Comparison of ENCODE assay signal across 10 cellular contexts in genomic region chr5:111461261-111461671, GRCh38. TPM values are rescaled to one million over a fixed set of nuclear protein-coding genes. Genes with fewer than 3 reads are reported as not detected.
DNase-seq lines count a peak whose midpoint lies in the region; ATAC-seq, FAIRE-seq and TF ChIP-seq lines count a peak whose summit lies in the region.
"Had no signal": no experiment of that assay in that cellular context is flagged by ENCODE, and none has a peak within 500 bp of the region (broad histone marks: within the 10 kb centered on the region; RNA-seq: fewer than 3 reads in every experiment).

No MANE protein-coding gene starts in this region.

- no peak for FAIRE-seq in A549 (lab: Jason Lieb, UNC)
- FAIRE-seq: TTC549 had no signal

- intact Hi-C loops in Calu3 (cut with micrococcal nuclease; ENCODE audit: unreplicated experiment): no loop called here
- intact Hi-C loops in heart left ventricle (cut with DNase I): no loop called here

- H3K4me3 ChIP-seq in A549 (no peak overlapping the region), OCI-LY1 (ENCODE audit: low read depth, low read length, poor library complexity, severe bottlenecking) (no peak overlapping the region), foreskin fibroblast (ENCODE audit: low read depth in 1 of 2, low read length in 2 of 2) (no peak overlapping the region), heart left ventricle (no peak overlapping the region)

- H2AFZ ChIP-seq in OCI-LY1 (ENCODE audit: low read length): no peak overlapping the region

- no peaks in the 10 kb centered on the region for H3F3A ChIP-seq in OCI-LY1 (ENCODE audit: insufficient read depth, low read length)

- TF ChIP-seq EP300 in A549 (IDR thresholded peaks at IDR 0.05): no peak

- H4K20me1 ChIP-seq in OCI-LY1 (ENCODE audit: insufficient read depth, low read length): no peaks in the 10 kb centered on the region

- H3K4me2 ChIP-seq in A549 (no peak overlapping the region), OCI-LY1 (ENCODE audit: low read length) (no peak overlapping the region)

- H3K27me3 ChIP-seq in OCI-LY1 (ENCODE audit: insufficient read depth, low read length): no peaks in the 10 kb centered on the region
- no peaks in the 10 kb centered on the region for H3K27me3 ChIP-seq in heart left ventricle

- WGBS in A549 (ENCODE audit: missing lambda C conversion rate): 17% methylated on average over 2 of the region's 2 CpGs
- 31 to 50% (median 42%) methylated on average over 2 of the region's 2 CpGs for WGBS in heart left ventricle, 4 donors

- H3K79me2 ChIP-seq in OCI-LY1 (ENCODE audit: insufficient read depth, low read length): no peaks in the 10 kb centered on the region

- H3K9me3 ChIP-seq in A549: no peaks in the 10 kb centered on the region
- H3K9me3 ChIP-seq in OCI-LY1 (ENCODE audit: low read length): no peaks in the 10 kb centered on the region
- no peaks in the 10 kb centered on the region for H3K9me3 ChIP-seq in heart left ventricle

- no peak overlapping the region for H3K27ac ChIP-seq in A549
- H3K27ac ChIP-seq in OCI-LY1 (ENCODE audit: low read depth, low read length, poor library complexity, severe bottlenecking): no peak overlapping the region
- H3K27ac ChIP-seq in heart left ventricle: no peak overlapping the region

- POLR2A ChIA-PET in A549 (lab: Yijun Ruan, JAX): no interaction called here

- no peak overlapping the region for H3K4me3 Mint-ChIP-seq in Calu3 (ENCODE audit: low read depth, unreplicated experiment)
- H3K4me3 Mint-ChIP-seq: memory B cell had no signal

- H3K36me3 ChIP-seq in OCI-LY1 (ENCODE audit: insufficient read depth, low read length) (peaks cover 48% of the 10 kb centered on the region), heart left ventricle (no peaks in the 10 kb centered on the region)

- no peak for TF ChIP-seq POLR2A in A549 (IDR thresholded peaks at IDR 0.05; ENCODE audit: low read length)
- no peak for TF ChIP-seq POLR2A in heart left ventricle (IDR thresholded peaks at IDR 0.05)

- H3K4me1 Mint-ChIP-seq in Calu3 (ENCODE audit: low read depth, unreplicated experiment): no peaks in the 10 kb centered on the region

- BruUV-seq in Calu3 (replicated peaks; lab: Mats Ljungman, UMichigan): no TSS peak

- peak; percentile 47 for TF ChIP-seq CTCF in A549 (IDR thresholded peaks at IDR 0.05)
- TF ChIP-seq CTCF in OCI-LY1 (IDR thresholded peaks at IDR 0.05; ENCODE audit: low read length): peak; percentile 52
- TF ChIP-seq CTCF in foreskin fibroblast (IDR thresholded peaks at IDR 0.05; ENCODE audit: low read depth, low read length): peak; percentile 76
- no peak for TF ChIP-seq CTCF in Calu3 (IDR thresholded peaks at IDR 0.05; ENCODE audit: unreplicated experiment)
- peak in 1 of 12 donors; percentile 23 for TF ChIP-seq CTCF in heart left ventricle (IDR thresholded peaks at IDR 0.05)

- no peaks in the 10 kb centered on the region for H3K36me3 Mint-ChIP-seq in Calu3 (ENCODE audit: insufficient read depth, unreplicated experiment)

- H3K9me2 ChIP-seq in OCI-LY1 (ENCODE audit: low read depth, low read length): no peaks in the 10 kb centered on the region

- H3K9me3 Mint-ChIP-seq in Calu3 (ENCODE audit: low read depth, unreplicated experiment): peaks cover 5% of the 10 kb centered on the region

- no peak overlapping the region for H3K27ac Mint-ChIP-seq in Calu3 (ENCODE audit: unreplicated experiment)
- H3K27ac Mint-ChIP-seq: memory B cell had no signal

- DNase-seq in A549 (ENCODE audit: low read depth in 1 of 2, low spot score in 1 of 2): peak; percentile 40
- DNase-seq in foreskin fibroblast: peak in 1 of 2 donors; percentile 79
- no peak for DNase-seq in NCI-H526 treated with DMSO at 0.1 percent for 48 hours (lab: John Stamatoyannopoulos, UW)
- no peak for DNase-seq in Calu3
- no peak for DNase-seq in heart left ventricle

- H3K9ac ChIP-seq in OCI-LY1 (ENCODE audit: low read length): no peak overlapping the region

- TF ChIP-seq RAD21 in A549 (conservative IDR thresholded peaks at IDR 0.05 in 1 of 2, IDR thresholded peaks at IDR 0.05 in 1 of 2): peak; percentile 46 to 56; a peak in 4 of 5 replicates

- ATAC-seq in A549 (peak; percentile 96 to 99), GM18868 (IDR thresholded peaks at IDR 0.05; ENCODE audit: unreplicated experiment) (peak; percentile 66), HG03439 (IDR thresholded peaks at IDR 0.05; ENCODE audit: unreplicated experiment) (no peak), heart left ventricle (no peak)

- CTCF ChIA-PET in A549 (lab: Yijun Ruan, JAX) (interaction anchor here (0.9 to 2.1 kb wide), 7 partner anchors 11 to 703 kb away, joined by 3 to 7 read pairs (median 4); no protein-coding TSS in a partner anchor), Calu3 (lab: Charles Lee) (no interaction called here)

- no peaks in the 10 kb centered on the region for H3K27me3 Mint-ChIP-seq in Calu3 (ENCODE audit: unreplicated experiment)

- H3K4me1 ChIP-seq in A549 (no peaks in the 10 kb centered on the region), OCI-LY1 (ENCODE audit: insufficient read depth, low read length, severe bottlenecking) (no peaks in the 10 kb centered on the region), heart left ventricle (no peaks in the 10 kb centered on the region)

TF ChIP-seq in A549, 52 proteins besides CTCF, POLR2A, EP300 and RAD21:
- TF ChIP-seq SMC3 (IDR thresholded peaks at IDR 0.05): 0 out of 3 replicates have a peak, but pooled peaks have one; percentile 28
- TF ChIP-seq, protein P1, sequence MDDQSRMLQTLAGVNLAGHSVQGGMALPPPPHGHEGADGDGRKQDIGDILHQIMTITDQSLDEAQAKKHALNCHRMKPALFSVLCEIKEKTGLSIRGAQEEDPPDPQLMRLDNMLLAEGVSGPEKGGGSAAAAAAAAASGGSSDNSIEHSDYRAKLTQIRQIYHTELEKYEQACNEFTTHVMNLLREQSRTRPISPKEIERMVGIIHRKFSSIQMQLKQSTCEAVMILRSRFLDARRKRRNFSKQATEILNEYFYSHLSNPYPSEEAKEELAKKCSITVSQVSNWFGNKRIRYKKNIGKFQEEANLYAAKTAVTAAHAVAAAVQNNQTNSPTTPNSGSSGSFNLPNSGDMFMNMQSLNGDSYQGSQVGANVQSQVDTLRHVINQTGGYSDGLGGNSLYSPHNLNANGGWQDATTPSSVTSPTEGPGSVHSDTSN (IDR thresholded peaks at IDR 0.05): no peak

RNA-seq across cellular contexts. Expression of gene STARD4, which starts 51.1 kb away (rescaled TPM):
- polyA plus RNA-seq in A549 (2011; rRNA removed): 15.0 and 15.9 TPM in 2 replicates
- polyA plus RNA-seq in A549 (2012; cell fraction: cytosol; rRNA removed): 2.8 and 3.2 TPM in 2 replicates
- 1.0 and 2.9 TPM in 2 replicates for polyA plus RNA-seq in A549 (2012; cell fraction: nucleus; rRNA removed)
- 6.9 to 14.0 TPM (median 12.8 TPM) in 3 replicates for polyA plus RNA-seq in A549 (2017; fragmentation: RNase III; extraction: RNeasy Plus Mini Kit Qiagen cat#74134 plus additional on column Dnase treatment)
- 7.6 and 9.5 TPM in 2 replicates for polyA minus RNA-seq in A549 (2011; rRNA and poly(A)+ RNA removed)
- 65.0 and 66.6 TPM in 2 replicates for total RNA-seq in Calu3 (2022)
- total RNA-seq in heart left ventricle: 10 to 100 TPM in 3 of 9 donors, 1 to 10 TPM in 6; 7.6 to 14.5 (median 9.4) TPM
- 10 to 100 TPM in 1 of 2 donors, 1 to 10 TPM in 1; 3.1 to 18.2 TPM for polyA plus RNA-seq in heart left ventricle

Comparison
In these comparisons a context has a peak if more than half of its experiments do, and no peak if none do; other contexts are left out.
1. ATAC-seq: peak in A549 (2 of 2) and GM18868 (single experiment); none in HG03439 (single experiment) and heart left ventricle (0 of 4).
2. DNase-seq: peak in A549 (2 of 2); none in NCI-H526 treated with DMSO at 0.1 percent for 48 hours (single experiment), Calu3 (single experiment) and heart left ventricle (0 of 5).